In genomic region chr4:3948210-3948609, GRCh38 we compare ENCODE assay signal across 8 cellular contexts.
A peak's percentile ranks its signal among the peaks of the same experiment; 100 is the strongest.
DNase-seq lines count a peak whose midpoint lies in the region; TF ChIP-seq lines count a peak whose summit lies in the region.
"Not testable (repeated sequence)": the region's sequence is repeated elsewhere in the genome, so short reads cannot be mapped to it uniquely, and the experiment has no call there.

No MANE protein-coding gene starts in this region.

- not testable (repeated sequence) for H3K79me2 ChIP-seq in osteoblast (ENCODE audit: insufficient read depth, low read length)

- not testable (repeated sequence) for H2AFZ ChIP-seq in osteoblast (ENCODE audit: low read length)

- not testable (repeated sequence) for H3K4me2 ChIP-seq in osteoblast (ENCODE audit: insufficient read depth, low read length)

- DNase-seq in AG08396 (ENCODE audit: low spot score) (peak; percentile 54), ELR (ENCODE audit: low read depth) (peak; percentile 51), HS-27A (ENCODE audit: low read depth) (peak; percentile 62), M059J (ENCODE audit: low read depth) (peak; percentile 80), T1000 (lab: John Stamatoyannopoulos, UW) (peak; percentile 11), astrocyte of the spinal cord (ENCODE audit: low read depth, low spot score) (peak; percentile 10), foreskin fibroblast (peak; percentile 53 to 72), osteoblast (ENCODE audit: insufficient read length, low spot score, missing footprints) (peak; percentile 58)

- not testable (repeated sequence) for H3K9me3 ChIP-seq in osteoblast (ENCODE audit: low read depth, low read length)

- H3K27me3 ChIP-seq in osteoblast (ENCODE audit: insufficient read depth, low read length) = not testable (repeated sequence)

- H3K4me1 ChIP-seq in osteoblast (ENCODE audit: insufficient read depth, low read length) = not testable (repeated sequence)

- not testable (repeated sequence) for H3K36me3 ChIP-seq in osteoblast (ENCODE audit: insufficient read depth, low read length)

- not testable (repeated sequence) for TF ChIP-seq CTCF in astrocyte of the spinal cord (IDR thresholded peaks at IDR 0.05; ENCODE audit: low read depth, low read length); foreskin fibroblast (IDR thresholded peaks at IDR 0.05; ENCODE audit: low read depth, low read length); osteoblast (IDR thresholded peaks at IDR 0.05; ENCODE audit: extremely low read depth, low read depth, low read length)

- not testable (repeated sequence) for H4K20me1 ChIP-seq in osteoblast (ENCODE audit: insufficient read depth, low read length)

- in situ Hi-C loops in astrocyte of the spinal cord (cut with HindIII; ENCODE audit: low sequenced_read_pairs) = not testable (repeated sequence)

- not testable (repeated sequence) for H3K4me3 ChIP-seq in astrocyte of the spinal cord (ENCODE audit: low read depth, low read length); foreskin fibroblast (ENCODE audit: low read depth in 1 of 2, low read length in 2 of 2); osteoblast (ENCODE audit: insufficient read depth, low read length)

- H3K27ac ChIP-seq in osteoblast (ENCODE audit: low read depth, low read length) = not testable (repeated sequence)

Comparison
In these comparisons a context has a peak if more than half of its experiments do, and no peak if none do; other contexts are left out.
1. DNase-seq: peak in every context shown above with its lines; median percentile 80 in M059J; 62 in foreskin fibroblast; 62 in HS-27A; 58 in osteoblast; 54 in AG08396; 51 in ELR; 11 in T1000; 10 in astrocyte of the spinal cord.